ENCODE assay signal across 2 cellular contexts in the genomic region with DNA sequence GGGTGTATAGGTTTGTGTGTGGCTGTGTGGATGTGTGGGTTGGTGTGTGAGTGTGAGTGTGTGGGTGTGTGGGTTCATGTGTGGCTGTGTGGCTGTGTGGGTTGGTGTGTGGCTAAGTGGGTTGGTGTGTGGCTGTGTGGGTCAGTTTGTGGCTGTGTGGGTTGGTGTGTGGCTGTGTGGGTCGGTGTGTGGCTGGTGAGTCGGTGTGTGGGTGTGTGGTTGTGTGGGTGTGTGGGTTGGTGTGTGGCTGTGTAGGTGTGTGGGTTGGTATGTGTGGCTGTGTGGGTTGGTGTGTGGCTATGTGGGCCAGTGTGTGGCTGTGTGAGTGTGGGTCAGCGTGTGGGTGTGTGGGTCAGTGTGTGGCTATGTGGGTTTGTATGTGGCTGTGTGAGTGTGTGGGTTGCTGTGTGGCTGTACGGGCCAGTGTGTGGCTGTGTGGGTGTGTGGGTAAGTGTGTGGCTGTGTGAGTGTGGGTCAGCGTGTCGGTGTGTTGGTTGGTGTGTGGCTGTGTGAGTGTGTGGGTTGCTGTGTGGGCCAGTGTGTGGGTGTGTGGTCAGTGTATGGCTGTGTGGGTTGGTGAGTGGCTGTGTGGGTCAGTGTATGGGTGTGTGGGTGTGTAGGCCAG.
A peak's percentile ranks its signal among the peaks of the same experiment; 100 is the strongest.
TF ChIP-seq lines count a peak whose summit lies in the region.

No MANE protein-coding gene starts in this region.

TF ChIP-seq in HEK293, 187 proteins besides CTCF, POLR2A, EP300 and RAD21 (continued from another document):
- TF ChIP-seq ZNF660 (tag by site-specific recombination; IDR thresholded peaks at IDR 0.05) (no peak), EGR2 (tag by site-specific recombination; IDR thresholded peaks at IDR 0.05; ENCODE audit: low read depth) (peak; percentile 98), ZNF654 (tag by site-specific recombination; IDR thresholded peaks at IDR 0.05; ENCODE audit: low read depth) (no peak), ZNF311 (tag by site-specific recombination; IDR thresholded peaks at IDR 0.05; ENCODE audit: borderline replicate concordance) (0 out of 2 replicates have a peak, but pooled peaks have one; percentile 49), ZNF24 (tag by site-specific recombination; IDR thresholded peaks at IDR 0.05) (no peak), ZNF785 (tag by site-specific recombination; IDR thresholded peaks at IDR 0.05) (peak; percentile 63; the same call in 1 of the 2 replicates), ZFHX2 (tag by site-specific recombination; conservative IDR thresholded peaks at IDR 0.05) (peak; percentile 99), ZNF658 (tag by site-specific recombination; IDR thresholded peaks at IDR 0.05) (no peak), ZBTB49 (tag by site-specific recombination; IDR thresholded peaks at IDR 0.05; ENCODE audit: low read depth) (no peak)
TF ChIP-seq in HEK293: peak in this region for 4.

TF ChIP-seq in GM12878, 131 proteins besides CTCF, POLR2A, EP300 and RAD21:
- TF ChIP-seq, protein P1, sequence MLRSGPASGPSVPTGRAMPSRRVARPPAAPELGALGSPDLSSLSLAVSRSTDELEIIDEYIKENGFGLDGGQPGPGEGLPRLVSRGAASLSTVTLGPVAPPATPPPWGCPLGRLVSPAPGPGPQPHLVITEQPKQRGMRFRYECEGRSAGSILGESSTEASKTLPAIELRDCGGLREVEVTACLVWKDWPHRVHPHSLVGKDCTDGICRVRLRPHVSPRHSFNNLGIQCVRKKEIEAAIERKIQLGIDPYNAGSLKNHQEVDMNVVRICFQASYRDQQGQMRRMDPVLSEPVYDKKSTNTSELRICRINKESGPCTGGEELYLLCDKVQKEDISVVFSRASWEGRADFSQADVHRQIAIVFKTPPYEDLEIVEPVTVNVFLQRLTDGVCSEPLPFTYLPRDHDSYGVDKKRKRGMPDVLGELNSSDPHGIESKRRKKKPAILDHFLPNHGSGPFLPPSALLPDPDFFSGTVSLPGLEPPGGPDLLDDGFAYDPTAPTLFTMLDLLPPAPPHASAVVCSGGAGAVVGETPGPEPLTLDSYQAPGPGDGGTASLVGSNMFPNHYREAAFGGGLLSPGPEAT (IDR thresholded peaks at IDR 0.05; ENCODE audit: low read depth), result no peak
- TF ChIP-seq, protein P2, sequence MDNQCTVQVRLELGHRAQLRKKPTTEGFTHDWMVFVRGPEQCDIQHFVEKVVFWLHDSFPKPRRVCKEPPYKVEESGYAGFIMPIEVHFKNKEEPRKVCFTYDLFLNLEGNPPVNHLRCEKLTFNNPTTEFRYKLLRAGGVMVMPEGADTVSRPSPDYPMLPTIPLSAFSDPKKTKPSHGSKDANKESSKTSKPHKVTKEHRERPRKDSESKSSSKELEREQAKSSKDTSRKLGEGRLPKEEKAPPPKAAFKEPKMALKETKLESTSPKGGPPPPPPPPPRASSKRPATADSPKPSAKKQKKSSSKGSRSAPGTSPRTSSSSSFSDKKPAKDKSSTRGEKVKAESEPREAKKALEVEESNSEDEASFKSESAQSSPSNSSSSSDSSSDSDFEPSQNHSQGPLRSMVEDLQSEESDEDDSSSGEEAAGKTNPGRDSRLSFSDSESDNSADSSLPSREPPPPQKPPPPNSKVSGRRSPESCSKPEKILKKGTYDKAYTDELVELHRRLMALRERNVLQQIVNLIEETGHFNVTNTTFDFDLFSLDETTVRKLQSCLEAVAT (IDR thresholded peaks at IDR 0.05), result peak; percentile 81
- TF ChIP-seq RUNX3 (IDR thresholded peaks at IDR 0.05; ENCODE audit: low read length) (peak; percentile 38; the same call in 1 of the 2 replicates), PAX5 (IDR thresholded peaks at IDR 0.05; ENCODE audit: borderline replicate concordance, low read depth, low read length) (peak; percentile 43; the same call in 1 of the 2 replicates), PML (IDR thresholded peaks at IDR 0.05; ENCODE audit: low read length) (no peak), ATF7 (IDR thresholded peaks at IDR 0.05; ENCODE audit: low read depth) (peak; percentile 44; the same call in 1 of the 2 replicates), IKZF2 (IDR thresholded peaks at IDR 0.05) (0 out of 4 replicates have a peak, but pooled peaks of 1 of the 2 experiments have one; percentile 22), SKIL (IDR thresholded peaks at IDR 0.05; ENCODE audit: low read depth, poor library complexity, severe bottlenecking) (no peak), EGR1 (IDR thresholded peaks at IDR 0.05; ENCODE audit: borderline replicate concordance in 1 of 2, low read depth in 2 of 2, low read length in 2 of 2) (peak in 1 of 2 experiments; percentile 13; a peak in 1 of 3 replicates), HDGF (IDR thresholded peaks at IDR 0.05) (peak; percentile 60; the same call in 1 of the 2 replicates)
- TF ChIP-seq, protein P3, sequence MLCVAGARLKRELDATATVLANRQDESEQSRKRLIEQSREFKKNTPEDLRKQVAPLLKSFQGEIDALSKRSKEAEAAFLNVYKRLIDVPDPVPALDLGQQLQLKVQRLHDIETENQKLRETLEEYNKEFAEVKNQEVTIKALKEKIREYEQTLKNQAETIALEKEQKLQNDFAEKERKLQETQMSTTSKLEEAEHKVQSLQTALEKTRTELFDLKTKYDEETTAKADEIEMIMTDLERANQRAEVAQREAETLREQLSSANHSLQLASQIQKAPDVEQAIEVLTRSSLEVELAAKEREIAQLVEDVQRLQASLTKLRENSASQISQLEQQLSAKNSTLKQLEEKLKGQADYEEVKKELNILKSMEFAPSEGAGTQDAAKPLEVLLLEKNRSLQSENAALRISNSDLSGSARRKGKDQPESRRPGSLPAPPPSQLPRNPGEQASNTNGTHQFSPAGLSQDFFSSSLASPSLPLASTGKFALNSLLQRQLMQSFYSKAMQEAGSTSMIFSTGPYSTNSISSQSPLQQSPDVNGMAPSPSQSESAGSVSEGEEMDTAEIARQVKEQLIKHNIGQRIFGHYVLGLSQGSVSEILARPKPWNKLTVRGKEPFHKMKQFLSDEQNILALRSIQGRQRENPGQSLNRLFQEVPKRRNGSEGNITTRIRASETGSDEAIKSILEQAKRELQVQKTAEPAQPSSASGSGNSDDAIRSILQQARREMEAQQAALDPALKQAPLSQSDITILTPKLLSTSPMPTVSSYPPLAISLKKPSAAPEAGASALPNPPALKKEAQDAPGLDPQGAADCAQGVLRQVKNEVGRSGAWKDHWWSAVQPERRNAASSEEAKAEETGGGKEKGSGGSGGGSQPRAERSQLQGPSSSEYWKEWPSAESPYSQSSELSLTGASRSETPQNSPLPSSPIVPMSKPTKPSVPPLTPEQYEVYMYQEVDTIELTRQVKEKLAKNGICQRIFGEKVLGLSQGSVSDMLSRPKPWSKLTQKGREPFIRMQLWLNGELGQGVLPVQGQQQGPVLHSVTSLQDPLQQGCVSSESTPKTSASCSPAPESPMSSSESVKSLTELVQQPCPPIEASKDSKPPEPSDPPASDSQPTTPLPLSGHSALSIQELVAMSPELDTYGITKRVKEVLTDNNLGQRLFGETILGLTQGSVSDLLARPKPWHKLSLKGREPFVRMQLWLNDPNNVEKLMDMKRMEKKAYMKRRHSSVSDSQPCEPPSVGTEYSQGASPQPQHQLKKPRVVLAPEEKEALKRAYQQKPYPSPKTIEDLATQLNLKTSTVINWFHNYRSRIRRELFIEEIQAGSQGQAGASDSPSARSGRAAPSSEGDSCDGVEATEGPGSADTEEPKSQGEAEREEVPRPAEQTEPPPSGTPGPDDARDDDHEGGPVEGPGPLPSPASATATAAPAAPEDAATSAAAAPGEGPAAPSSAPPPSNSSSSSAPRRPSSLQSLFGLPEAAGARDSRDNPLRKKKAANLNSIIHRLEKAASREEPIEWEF (IDR thresholded peaks at IDR 0.05; ENCODE audit: insufficient replicate concordance, low read depth, low read length), result no peak
